In the genomic region with DNA sequence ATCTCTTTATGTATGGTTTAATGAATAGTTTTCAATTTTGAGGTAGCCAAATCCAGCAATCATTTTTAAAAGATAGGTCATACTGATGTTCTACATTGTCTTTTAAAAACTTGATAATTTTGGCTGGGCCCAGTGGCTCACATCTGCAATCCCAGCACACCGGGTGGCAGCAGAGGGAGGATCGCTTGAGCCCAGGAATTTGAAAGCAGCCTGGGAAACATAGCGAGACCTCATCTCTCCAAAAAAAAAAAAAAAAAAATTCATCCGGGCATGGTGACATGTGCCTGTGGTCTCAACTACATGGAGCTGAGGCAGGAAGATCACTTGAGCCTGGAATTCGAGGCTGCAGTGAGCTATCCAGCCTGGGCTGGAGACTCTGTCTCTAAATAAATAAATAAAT, we compare ENCODE assay signal across 23 cellular contexts.
DNase-seq lines count a peak whose midpoint lies in the region; ATAC-seq lines count a peak whose summit lies in the region.
"Had no signal": no experiment of that assay in that cellular context is flagged by ENCODE, and none has a peak within 500 bp of the region (broad histone marks: within the 10 kb centered on the region; RNA-seq: fewer than 3 reads in every experiment).

No MANE protein-coding gene starts in this region.

- POLR2A ChIA-PET in naive thymus-derived CD4-positive, alpha-beta T cell (lab: Charles Lee), result no interaction called here

- H3K27ac Mint-ChIP-seq in naive thymus-derived CD4-positive, alpha-beta T cell, result no peak overlapping the region
- no peak overlapping the region for H3K27ac Mint-ChIP-seq in activated naive CD4-positive, alpha-beta T cell treated with anti-CD3 and anti-CD28 coated beads, Interleukin-2, amount 50 U/mL, for 72 hours
- H3K27ac Mint-ChIP-seq: activated CD8-positive, alpha-beta T cell treated with anti-CD3 and anti-CD28 coated beads for 36 hours; activated naive CD8-positive, alpha-beta T cell; activated T-cell treated with anti-CD3 and anti-CD28 coated beads, Interleukin-2, amount 50 U/mL, for 72 hours; stimulated activated naive B cell treated with anti-CD40 and anti-IgM and Interleukin-4, amounts not matched to agents 10 μg/mL and 1 μg/mL and 100 μg/mL, for 72 hours had no signal

- H3K4me1 Mint-ChIP-seq in naive thymus-derived CD4-positive, alpha-beta T cell, result peaks cover 0 to 2% (median 0%) of the 10 kb centered on the region in 7 donors
- H3K4me1 Mint-ChIP-seq: stimulated activated naive B cell treated with anti-CD40 and anti-IgM and Interleukin-4, amounts not matched to agents 10 μg/mL and 1 μg/mL and 100 μg/mL, for 72 hours had no signal

- peaks cover 0 to 5% (median 0%) of the 10 kb centered on the region in 11 donors for H3K9me3 Mint-ChIP-seq in naive thymus-derived CD4-positive, alpha-beta T cell
- peaks cover 4 to 8% of the 10 kb centered on the region in 2 donors for H3K9me3 Mint-ChIP-seq in activated naive CD4-positive, alpha-beta T cell treated with anti-CD3 and anti-CD28 coated beads, Interleukin-2, amount 50 U/mL, for 72 hours
- H3K9me3 Mint-ChIP-seq: stimulated activated naive B cell treated with anti-CD40 and anti-IgM and Interleukin-4, amounts not matched to agents 10 μg/mL and 1 μg/mL and 100 μg/mL, for 72 hours had no signal

- intact Hi-C loops in naive thymus-derived CD4-positive, alpha-beta T cell (cut with micrococcal nuclease), result no loop called here

- H3K36me3 ChIP-seq in naive thymus-derived CD4-positive, alpha-beta T cell (ENCODE audit: control insufficient read depth in 2 of 3, insufficient read depth in 3 of 3, low read length in 3 of 3), result no peaks in the 10 kb centered on the region
- H3K36me3 ChIP-seq: breast epithelium, heart right ventricle, neutrophil, tibial artery had no signal

- H3K4me1 ChIP-seq in naive thymus-derived CD4-positive, alpha-beta T cell (ENCODE audit: control insufficient read depth in 2 of 2, insufficient read depth in 2 of 2, low read length in 2 of 2), result no peaks in the 10 kb centered on the region
- H3K4me1 ChIP-seq: breast epithelium, heart right ventricle, tibial artery had no signal

- DNase-seq in ELF-1 (ENCODE audit: low read depth, low spot score) (peak; percentile 18), LHCN-M2 (ENCODE audit: low read depth) (peak; percentile 10), astrocyte of the hippocampus (ENCODE audit: low read depth, low spot score) (peak; percentile 1), islet precursor cell (peak; percentile 58), NCI-H524 treated with DMSO at 0.1 percent for 48 hours (lab: John Stamatoyannopoulos, UW) (no peak), HuH-7 (ENCODE audit: low spot score) (no peak)
- DNase-seq in naive thymus-derived CD4-positive, alpha-beta T cell, result no peak
- DNase-seq in activated naive CD4-positive, alpha-beta T cell treated with anti-CD3 and anti-CD28 coated beads, Interleukin-2, amount 50 U/mL, for 72 hours (ENCODE audit: low spot score in 2 of 2), result no peak
- DNase-seq: activated CD8-positive, alpha-beta T cell treated with anti-CD3 and anti-CD28 coated beads for 36 hours; activated T-cell treated with anti-CD3 and anti-CD28 coated beads, Interleukin-2, amount 50 U/mL, for 72 hours; heart right ventricle; midbrain; MM.1S; NCI-H1930; retina; stimulated activated naive B cell treated with anti-CD40 and anti-IgM and Interleukin-4, amounts not matched to agents 10 μg/mL and 1 μg/mL and 100 μg/mL, for 72 hours; SW 1271; tibial artery had no signal

- no peaks in the 10 kb centered on the region for H3K27me3 Mint-ChIP-seq in naive thymus-derived CD4-positive, alpha-beta T cell
- H3K27me3 Mint-ChIP-seq: activated CD8-positive, alpha-beta T cell treated with anti-CD3 and anti-CD28 coated beads for 36 hours; activated naive CD8-positive, alpha-beta T cell; stimulated activated naive B cell treated with anti-CD40 and anti-IgM and Interleukin-4, amounts not matched to agents 10 μg/mL and 1 μg/mL and 100 μg/mL, for 72 hours had no signal

- no peaks in the 10 kb centered on the region for H3K27me3 ChIP-seq in naive thymus-derived CD4-positive, alpha-beta T cell (ENCODE audit: control insufficient read depth in 2 of 2, insufficient read depth in 2 of 2, low read length in 2 of 2)
- H3K27me3 ChIP-seq: breast epithelium, heart right ventricle, neutrophil, tibial artery had no signal

- H3K4me3 Mint-ChIP-seq in naive thymus-derived CD4-positive, alpha-beta T cell, result no peak overlapping the region
- H3K4me3 Mint-ChIP-seq: activated CD8-positive, alpha-beta T cell treated with anti-CD3 and anti-CD28 coated beads for 36 hours; activated naive CD8-positive, alpha-beta T cell; activated T-cell treated with anti-CD3 and anti-CD28 coated beads, Interleukin-2, amount 50 U/mL, for 72 hours; stimulated activated naive B cell treated with anti-CD40 and anti-IgM and Interleukin-4, amounts not matched to agents 10 μg/mL and 1 μg/mL and 100 μg/mL, for 72 hours had no signal

- CTCF ChIA-PET in naive thymus-derived CD4-positive, alpha-beta T cell (lab: Charles Lee), result interaction anchor here (0.6 kb wide), 1 partner anchor 287 kb away, joined by 3 read pairs; no protein-coding TSS in a partner anchor

- H3K27ac ChIP-seq in naive thymus-derived CD4-positive, alpha-beta T cell (ENCODE audit: low read depth, low read length), result no peak overlapping the region
- H3K27ac ChIP-seq: breast epithelium, heart right ventricle, neutrophil, tibial artery, VCaP had no signal

- no peak for ATAC-seq in naive thymus-derived CD4-positive, alpha-beta T cell
- ATAC-seq in activated naive CD4-positive, alpha-beta T cell treated with anti-CD3 and anti-CD28 coated beads, Interleukin-2, amount 50 U/mL, for 72 hours, result no peak
- ATAC-seq: activated CD8-positive, alpha-beta T cell treated with anti-CD3 and anti-CD28 coated beads for 36 hours; activated T-cell treated with anti-CD3 and anti-CD28 coated beads, Interleukin-2, amount 50 U/mL, for 72 hours; heart right ventricle; Panc1; stimulated activated naive B cell treated with anti-CD40 and anti-IgM and Interleukin-4, amounts not matched to agents 10 μg/mL and 1 μg/mL and 100 μg/mL, for 72 hours had no signal

- H3K36me3 Mint-ChIP-seq in naive thymus-derived CD4-positive, alpha-beta T cell, result no peaks in the 10 kb centered on the region
- H3K36me3 Mint-ChIP-seq in activated naive CD4-positive, alpha-beta T cell treated with anti-CD3 and anti-CD28 coated beads, Interleukin-2, amount 50 U/mL, for 72 hours, result no peaks in the 10 kb centered on the region
- H3K36me3 Mint-ChIP-seq: activated naive CD8-positive, alpha-beta T cell; stimulated activated naive B cell treated with anti-CD40 and anti-IgM and Interleukin-4, amounts not matched to agents 10 μg/mL and 1 μg/mL and 100 μg/mL, for 72 hours had no signal

- no peak overlapping the region for H3K4me3 ChIP-seq in naive thymus-derived CD4-positive, alpha-beta T cell (ENCODE audit: low read length)
- H3K4me3 ChIP-seq: breast epithelium, heart right ventricle, tibial artery had no signal

- H3K9me3 ChIP-seq in naive thymus-derived CD4-positive, alpha-beta T cell (ENCODE audit: control insufficient read depth in 2 of 3, low read length in 3 of 3), result no peaks in the 10 kb centered on the region
- H3K9me3 ChIP-seq: breast epithelium, neutrophil, tibial artery had no signal

Comparison
In these comparisons a context has a peak if more than half of its experiments do, and no peak if none do; other contexts are left out.
1. DNase-seq: peak in ELF-1 (single experiment), LHCN-M2 (single experiment), astrocyte of the hippocampus (single experiment) and islet precursor cell (single experiment); none in naive thymus-derived CD4-positive, alpha-beta T cell (0 of 9), NCI-H524 treated with DMSO at 0.1 percent for 48 hours (single experiment), activated naive CD4-positive, alpha-beta T cell treated with anti-CD3 and anti-CD28 coated beads, Interleukin-2, amount 50 U/mL, for 72 hours (0 of 2) and HuH-7 (single experiment).